In the genomic region with DNA sequence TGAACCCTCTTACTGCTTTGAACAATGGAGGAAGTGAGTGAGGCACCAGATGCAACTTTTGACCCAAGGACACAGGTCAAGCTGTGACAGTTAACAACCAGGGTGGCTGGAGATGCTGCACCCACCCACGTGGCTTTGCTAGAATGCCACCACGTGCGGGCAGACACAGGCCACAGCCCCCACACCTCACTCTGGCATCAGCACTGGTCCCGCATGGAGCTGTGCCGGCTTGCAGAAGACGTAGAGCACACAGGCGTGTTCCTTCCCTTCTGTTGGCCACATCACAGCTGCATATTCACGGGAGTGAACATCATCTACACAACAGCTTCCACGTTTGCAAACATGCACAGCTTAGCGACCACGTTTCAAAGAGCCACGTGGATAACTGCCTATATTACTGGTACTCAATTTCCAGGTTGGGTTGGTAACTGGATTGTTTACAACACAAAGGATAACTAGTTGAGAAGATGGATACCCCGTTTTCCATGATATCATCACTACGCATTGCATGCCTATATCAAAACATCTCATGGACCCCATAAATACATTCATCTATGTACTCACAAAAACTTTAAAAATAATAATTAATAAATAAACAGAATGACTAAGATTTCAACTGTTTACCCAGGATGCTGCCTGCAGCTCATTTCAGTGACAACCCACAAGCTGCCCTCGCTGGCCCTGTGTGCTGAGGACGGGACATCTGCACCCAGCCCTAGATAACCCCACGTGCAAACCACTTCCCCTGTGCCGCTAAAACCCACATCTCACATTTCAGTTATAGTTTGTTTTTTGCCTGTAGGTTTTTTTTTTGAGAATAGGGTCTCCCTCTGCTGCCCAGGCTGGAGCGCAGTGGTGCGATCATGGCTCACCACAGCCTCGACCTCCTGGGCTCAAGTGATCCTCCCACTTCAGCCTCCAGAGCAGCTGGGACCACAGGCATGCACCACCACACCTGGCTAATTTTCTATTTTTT, we compare ENCODE assay signal across 10 cellular contexts.
DNase-seq lines count a peak whose midpoint lies in the region; ATAC-seq, FAIRE-seq and TF ChIP-seq lines count a peak whose summit lies in the region.
"Had no signal": no experiment of that assay in that cellular context is flagged by ENCODE, and none has a peak within 500 bp of the region (broad histone marks: within the 10 kb centered on the region; RNA-seq: fewer than 3 reads in every experiment).

No MANE protein-coding gene starts in this region.

- no peak overlapping the region for H3K9ac ChIP-seq in neural progenitor cell

- ATAC-seq in Panc1 (no peak), GM18868 (IDR thresholded peaks at IDR 0.05; ENCODE audit: unreplicated experiment) (no peak)
- ATAC-seq in activated naive CD8-positive, alpha-beta T cell treated with anti-CD3 and anti-CD28 coated beads, Interleukin-2, amount 10 ng/mL, durations not matched to agents 7 days and 5 days (ENCODE audit: low read depth) = peak; percentile 31

- peaks cover 82% of the 10 kb centered on the region for H3K4me1 Mint-ChIP-seq in activated naive CD8-positive, alpha-beta T cell treated with anti-CD3 and anti-CD28 coated beads, Interleukin-2, amount 10 ng/mL, durations not matched to agents 7 days and 5 days
- H3K4me1 Mint-ChIP-seq in neural progenitor cell = peaks cover 58% of the 10 kb centered on the region

- peak; percentile 89 for FAIRE-seq in GM12891 (lab: Jason Lieb, UNC)

- BruUV-seq in Panc1 (replicated peaks; lab: Mats Ljungman, UMichigan) = no TSS peak

- H3K27me3 ChIP-seq in Panc1 (ENCODE audit: control insufficient read depth, insufficient read depth, low read length) = no peaks in the 10 kb centered on the region
- no peaks in the 10 kb centered on the region for H3K27me3 ChIP-seq in neural progenitor cell
- H3K27me3 ChIP-seq: cardiac muscle cell had no signal

- H3K9me3 Mint-ChIP-seq in activated naive CD8-positive, alpha-beta T cell treated with anti-CD3 and anti-CD28 coated beads, Interleukin-2, amount 10 ng/mL, durations not matched to agents 7 days and 5 days = no peaks in the 10 kb centered on the region
- no peaks in the 10 kb centered on the region for H3K9me3 Mint-ChIP-seq in neural progenitor cell

- H3K27ac Mint-ChIP-seq in activated naive CD8-positive, alpha-beta T cell treated with anti-CD3 and anti-CD28 coated beads, Interleukin-2, amount 10 ng/mL, durations not matched to agents 7 days and 5 days = peak overlapping the region; percentile 87
- H3K27ac Mint-ChIP-seq in neural progenitor cell = no peak overlapping the region

- CTCF ChIA-PET in Panc1 (lab: Charles Lee) = interaction anchor here (0.6 kb wide), 1 partner anchor 28 kb away, joined by 3 read pairs; no protein-coding TSS in a partner anchor

- peaks cover 99% of the 10 kb centered on the region for H4K20me1 ChIP-seq in neural progenitor cell (ENCODE audit: low read depth)

- peaks cover 17% of the 10 kb centered on the region for H3F3A ChIP-seq in neural progenitor cell (ENCODE audit: low read depth)

- no peak overlapping the region for H2AFZ ChIP-seq in neural progenitor cell (replicated peaks)

- H3K4me3 ChIP-seq in Panc1 (ENCODE audit: low read depth in 2 of 2, low read length in 2 of 2) (no peak overlapping the region), neural progenitor cell (no peak overlapping the region)
- H3K4me3 ChIP-seq: cardiac muscle cell had no signal

- POLR2A ChIA-PET in Panc1 (lab: Charles Lee) = interaction anchor here (0.5 kb wide), 1 partner anchor 77 kb away, joined by 3 read pairs; no protein-coding TSS in a partner anchor
- POLR2A ChIA-PET in activated naive CD8-positive, alpha-beta T cell treated with anti-CD3 and anti-CD28 coated beads, Interleukin-2, amount 10 ng/mL, durations not matched to agents 7 days and 5 days (lab: Charles Lee) = interaction anchor here (0.6 to 1.5 kb wide), 8 partner anchors 8 to 201 kb away, joined by 3 to 5 read pairs (median 4); a partner anchor contains a TSS

- in situ Hi-C loops in Panc1 (cut with HindIII; ENCODE audit: low pct_unique_long_range_greater_than_20kb, low sequenced_read_pairs) = no loop called here

- DNase-seq in GM12891 (ENCODE audit: insufficient read length, low spot score) (no peak), Panc1 (ENCODE audit: low read depth, low spot score) (no peak), neural progenitor cell (ENCODE audit: low spot score) (no peak), AG20443 (ENCODE audit: low spot score) (no peak), GDM1 (lab: John Stamatoyannopoulos, UW) (no peak), DMS53 (lab: John Stamatoyannopoulos, UW) (no peak)
- peak; percentile 65 for DNase-seq in activated naive CD8-positive, alpha-beta T cell treated with anti-CD3 and anti-CD28 coated beads, Interleukin-2, amount 10 ng/mL, durations not matched to agents 7 days and 5 days
- DNase-seq: NCI-H2107 had no signal

- intact Hi-C loops in Panc1 (cut with micrococcal nuclease; ENCODE audit: unreplicated experiment) = no loop called here

- no peak for TF ChIP-seq CTCF in Panc1 (IDR thresholded peaks at IDR 0.05)
- no peak for TF ChIP-seq CTCF in neural progenitor cell (IDR thresholded peaks at IDR 0.05)

- H3K4me1 ChIP-seq in Panc1 (ENCODE audit: control insufficient read depth, insufficient read depth, low read length) = peaks cover 68% of the 10 kb centered on the region
- peaks cover 43% of the 10 kb centered on the region for H3K4me1 ChIP-seq in neural progenitor cell

- H3K79me2 ChIP-seq in neural progenitor cell (ENCODE audit: low read depth) = peaks cover 99% of the 10 kb centered on the region

- H3K4me2 ChIP-seq in neural progenitor cell = peak overlapping the region; percentile 13

- H3K36me3 Mint-ChIP-seq in activated naive CD8-positive, alpha-beta T cell treated with anti-CD3 and anti-CD28 coated beads, Interleukin-2, amount 10 ng/mL, durations not matched to agents 7 days and 5 days = peaks cover 11% of the 10 kb centered on the region
- peaks cover 5% of the 10 kb centered on the region for H3K36me3 Mint-ChIP-seq in neural progenitor cell

- H3K27ac ChIP-seq in Panc1 (ENCODE audit: low read length) (peak overlapping the region; percentile 65; the same call in 1 of the 2 replicates), neural progenitor cell (peak overlapping the region; percentile 50)

- H3K9me3 ChIP-seq in Panc1 (ENCODE audit: control insufficient read depth, insufficient read depth, low read depth, low read length) (no peaks in the 10 kb centered on the region), neural progenitor cell (ENCODE audit: low read depth) (no peaks in the 10 kb centered on the region)

- no peaks in the 10 kb centered on the region; the same call in 1 of the 2 replicates for H3K36me3 ChIP-seq in Panc1 (ENCODE audit: control insufficient read depth, insufficient read depth, low read length)
- H3K36me3 ChIP-seq in neural progenitor cell = no peaks in the 10 kb centered on the region
- H3K36me3 ChIP-seq: cardiac muscle cell had no signal

- H3K4me3 Mint-ChIP-seq in activated naive CD8-positive, alpha-beta T cell treated with anti-CD3 and anti-CD28 coated beads, Interleukin-2, amount 10 ng/mL, durations not matched to agents 7 days and 5 days = peak overlapping the region; percentile 79
- H3K4me3 Mint-ChIP-seq in neural progenitor cell = no peak overlapping the region

- no peak for TF ChIP-seq POLR2A in GM12891 (IDR thresholded peaks at IDR 0.05; ENCODE audit: low read depth, low read length)

- H3K27me3 Mint-ChIP-seq in activated naive CD8-positive, alpha-beta T cell treated with anti-CD3 and anti-CD28 coated beads, Interleukin-2, amount 10 ng/mL, durations not matched to agents 7 days and 5 days = no peaks in the 10 kb centered on the region
- peaks cover 2% of the 10 kb centered on the region for H3K27me3 Mint-ChIP-seq in neural progenitor cell (ENCODE audit: insufficient read depth, low read depth)

TF ChIP-seq in GM12891, 5 proteins besides CTCF, POLR2A, EP300 and RAD21:
- TF ChIP-seq POU2F2 (IDR thresholded peaks at IDR 0.05; ENCODE audit: low read depth, low read length) (no peak), PAX5 (IDR thresholded peaks at IDR 0.05; ENCODE audit: insufficient read depth, low read length, severe bottlenecking) (no peak), SPI1 (IDR thresholded peaks at IDR 0.05; ENCODE audit: low read depth, low read length) (peak; percentile 48)
